In genomic region chr19:48961673-48962028, GRCh38 we compare ENCODE assay signal across 10 cellular contexts. TPM values are rescaled to one million over a fixed set of nuclear protein-coding genes. Genes with fewer than 3 reads are reported as not detected.
A peak's percentile ranks its signal among the peaks of the same experiment; 100 is the strongest.
DNase-seq lines count a peak whose midpoint lies in the region; ATAC-seq and TF ChIP-seq lines count a peak whose summit lies in the region.
"Had no signal": no experiment of that assay in that cellular context is flagged by ENCODE, and none has a peak within 500 bp of the region (broad histone marks: within the 10 kb centered on the region; RNA-seq: fewer than 3 reads in every experiment).

No MANE protein-coding gene starts in this region.

- H3K9ac ChIP-seq in subcutaneous abdominal adipose tissue (ENCODE audit: low read length in 5 of 5), result no peak overlapping the region

- H3K27ac Mint-ChIP-seq in T-helper 2 cell treated with Interferon-gamma antibody and Interleukin-4, amounts not matched to agents 5 μg/mL and 100 μg/mL, for 36 hours, result peak overlapping the region; percentile 93
- H3K27ac Mint-ChIP-seq in activated CD8-positive, alpha-beta T cell treated with anti-CD3 and anti-CD28 coated beads, Interleukin-2, amount 10 ng/mL, durations not matched to agents 7 days and 5 days, result peak overlapping the region; percentile 96

- H3K27me3 ChIP-seq in lower lobe of right lung (ENCODE audit: low read depth) (no peaks in the 10 kb centered on the region), subcutaneous abdominal adipose tissue (ENCODE audit: control insufficient read depth in 5 of 5, insufficient read depth in 4 of 5, low read length in 5 of 5) (no peaks in the 10 kb centered on the region)

- CTCF ChIA-PET in activated CD8-positive, alpha-beta T cell treated with anti-CD3 and anti-CD28 coated beads, Interleukin-2, amount 10 ng/mL, durations not matched to agents 7 days and 5 days (lab: Charles Lee), result interaction anchor here (0.7 to 1.7 kb wide), 2 partner anchors 9 to 61 kb away, joined by 3 to 13 read pairs; partner anchors contain the start of gene NUCB1

- TF ChIP-seq POLR2A in GM18505 (IDR thresholded peaks at IDR 0.05; ENCODE audit: borderline replicate concordance, extremely low read depth, insufficient read depth, insufficient read length), result no peak

- H3K36me3 Mint-ChIP-seq in T-helper 2 cell treated with Interferon-gamma antibody and Interleukin-4, amounts not matched to agents 5 μg/mL and 100 μg/mL, for 36 hours (ENCODE audit: low read depth), result peaks cover 48% of the 10 kb centered on the region
- H3K36me3 Mint-ChIP-seq in activated CD8-positive, alpha-beta T cell treated with anti-CD3 and anti-CD28 coated beads, Interleukin-2, amount 10 ng/mL, durations not matched to agents 7 days and 5 days (ENCODE audit: low read depth), result peaks cover 64% of the 10 kb centered on the region

- H3K4me1 ChIP-seq in lower lobe of right lung (peaks cover 32% of the 10 kb centered on the region), subcutaneous abdominal adipose tissue (ENCODE audit: control insufficient read depth in 5 of 5, insufficient read depth in 5 of 5, low read length in 5 of 5) (peaks cover 2 to 42% (median 37%) of the 10 kb centered on the region in 5 donors)

- TF ChIP-seq CTCF in lower lobe of right lung (IDR thresholded peaks at IDR 0.05), result no peak

- H3K36me3 ChIP-seq in lower lobe of right lung (peaks cover 16% of the 10 kb centered on the region), subcutaneous abdominal adipose tissue (ENCODE audit: control insufficient read depth in 5 of 5, insufficient read depth in 5 of 5, low read length in 5 of 5) (peaks cover 0 to 8% (median 5%) of the 10 kb centered on the region in 5 donors)

- H3K4me1 Mint-ChIP-seq in T-helper 2 cell treated with Interferon-gamma antibody and Interleukin-4, amounts not matched to agents 5 μg/mL and 100 μg/mL, for 36 hours (ENCODE audit: low read depth), result peaks cover 51% of the 10 kb centered on the region
- H3K4me1 Mint-ChIP-seq in activated CD8-positive, alpha-beta T cell treated with anti-CD3 and anti-CD28 coated beads, Interleukin-2, amount 10 ng/mL, durations not matched to agents 7 days and 5 days (ENCODE audit: low read depth), result peaks cover 84% of the 10 kb centered on the region

- H3K27me3 Mint-ChIP-seq in T-helper 2 cell treated with Interferon-gamma antibody and Interleukin-4, amounts not matched to agents 5 μg/mL and 100 μg/mL, for 36 hours (ENCODE audit: low read depth), result no peaks in the 10 kb centered on the region
- no peaks in the 10 kb centered on the region for H3K27me3 Mint-ChIP-seq in activated CD8-positive, alpha-beta T cell treated with anti-CD3 and anti-CD28 coated beads, Interleukin-2, amount 10 ng/mL, durations not matched to agents 7 days and 5 days (ENCODE audit: low read depth)

- H3K9me3 ChIP-seq in lower lobe of right lung, result no peaks in the 10 kb centered on the region
- H3K9me3 ChIP-seq in subcutaneous abdominal adipose tissue (ENCODE audit: control insufficient read depth in 5 of 5, low read length in 5 of 5), result no peaks in the 10 kb centered on the region

- no peak for DNase-seq in T-helper 2 cell treated with Interferon-gamma antibody and Interleukin-4, amounts not matched to agents 5 μg/mL and 100 μg/mL, for 36 hours (ENCODE audit: low spot score)
- DNase-seq in T-helper 2 cell (no peak), lower lobe of right lung (no peak), NCI-H526 (lab: John Stamatoyannopoulos, UW) (no peak), iPS-NIHi7 (ENCODE audit: extremely low spot score) (no peak)
- DNase-seq in activated CD8-positive, alpha-beta T cell treated with anti-CD3 and anti-CD28 coated beads, Interleukin-2, amount 10 ng/mL, durations not matched to agents 7 days and 5 days, result no peak
- DNase-seq: NCI-H526 treated with DMSO at 0.1 percent for 48 hours had no signal

- POLR2A ChIA-PET in activated CD8-positive, alpha-beta T cell treated with anti-CD3 and anti-CD28 coated beads, Interleukin-2, amount 10 ng/mL, durations not matched to agents 7 days and 5 days (lab: Charles Lee), result interaction anchor here (0.7 to 1.6 kb wide), 6 partner anchors 9 to 908 kb away, joined by 3 to 15 read pairs (median 8); partner anchors contain the start of genes GYS1, NUCB1, PPP1R15A and RUVBL2

- intact Hi-C loops in lower lobe of right lung (cut with DNase I), result no loop called here

- H3K4me3 ChIP-seq in lower lobe of right lung (peak overlapping the region; percentile 34), subcutaneous abdominal adipose tissue (ENCODE audit: low read depth in 1 of 5, low read length in 5 of 5) (no peak overlapping the region)
- H3K4me3 ChIP-seq: lung had no signal

- peak overlapping the region; percentile 85 for H3K4me3 Mint-ChIP-seq in T-helper 2 cell treated with Interferon-gamma antibody and Interleukin-4, amounts not matched to agents 5 μg/mL and 100 μg/mL, for 36 hours
- peak overlapping the region; percentile 96 for H3K4me3 Mint-ChIP-seq in activated CD8-positive, alpha-beta T cell treated with anti-CD3 and anti-CD28 coated beads, Interleukin-2, amount 10 ng/mL, durations not matched to agents 7 days and 5 days

- no peak for ATAC-seq in activated CD8-positive, alpha-beta T cell treated with anti-CD3 and anti-CD28 coated beads, Interleukin-2, amount 10 ng/mL, durations not matched to agents 7 days and 5 days
- ATAC-seq in lower lobe of right lung, result no peak
- no peak for ATAC-seq in GM18505 (IDR thresholded peaks at IDR 0.05; ENCODE audit: unreplicated experiment)

- no peaks in the 10 kb centered on the region for H3K9me3 Mint-ChIP-seq in T-helper 2 cell treated with Interferon-gamma antibody and Interleukin-4, amounts not matched to agents 5 μg/mL and 100 μg/mL, for 36 hours
- no peaks in the 10 kb centered on the region for H3K9me3 Mint-ChIP-seq in activated CD8-positive, alpha-beta T cell treated with anti-CD3 and anti-CD28 coated beads, Interleukin-2, amount 10 ng/mL, durations not matched to agents 7 days and 5 days (ENCODE audit: insufficient read depth)

- H3K27ac ChIP-seq in lower lobe of right lung (peak overlapping the region; percentile 93), subcutaneous abdominal adipose tissue (ENCODE audit: low read depth, low read length) (peak overlapping the region; percentile 99)

RNA-seq across cellular contexts. Expression of gene FTL, which starts 3.5 kb away (rescaled TPM):
- total RNA-seq in activated CD8-positive, alpha-beta T cell treated with anti-CD3 and anti-CD28 coated beads, Interleukin-2, amount 10 ng/mL, durations not matched to agents 7 days and 5 days, result 1,000 to 10,000 TPM in 1 of 2 experiments, 100 to 1,000 TPM in 1; 971 to 1,027 TPM
- total RNA-seq in lower lobe of right lung, result 9,799 TPM

RNA-seq across cellular contexts. Expression of gene BAX, which starts 7.0 kb away (rescaled TPM):
- total RNA-seq in activated CD8-positive, alpha-beta T cell treated with anti-CD3 and anti-CD28 coated beads, Interleukin-2, amount 10 ng/mL, durations not matched to agents 7 days and 5 days, result 100 to 1,000 TPM; 336 to 350 TPM
- 142 TPM for total RNA-seq in lower lobe of right lung

RNA-seq across cellular contexts. Expression of gene DHDH, which starts 28.2 kb away (rescaled TPM):
- 1 to 10 TPM; 1.6 to 1.9 TPM for total RNA-seq in activated CD8-positive, alpha-beta T cell treated with anti-CD3 and anti-CD28 coated beads, Interleukin-2, amount 10 ng/mL, durations not matched to agents 7 days and 5 days
- 1.9 TPM for total RNA-seq in lower lobe of right lung

RNA-seq across cellular contexts. Expression of gene GYS1, which starts 31.5 kb away (rescaled TPM):
- 10 to 100 TPM; 54.7 to 57.9 TPM for total RNA-seq in activated CD8-positive, alpha-beta T cell treated with anti-CD3 and anti-CD28 coated beads, Interleukin-2, amount 10 ng/mL, durations not matched to agents 7 days and 5 days
- 24.8 TPM for total RNA-seq in lower lobe of right lung

RNA-seq across cellular contexts. Expression of gene RUVBL2, which starts 32.0 kb away (rescaled TPM):
- total RNA-seq in activated CD8-positive, alpha-beta T cell treated with anti-CD3 and anti-CD28 coated beads, Interleukin-2, amount 10 ng/mL, durations not matched to agents 7 days and 5 days, result 100 to 1,000 TPM; 105 to 106 TPM
- 45.3 TPM for total RNA-seq in lower lobe of right lung
